In genomic region chr6:43957273-43957672, GRCh38 we compare ENCODE assay signal across 24 cellular contexts.
DNase-seq lines count a peak whose midpoint lies in the region; ATAC-seq, FAIRE-seq and TF ChIP-seq lines count a peak whose summit lies in the region.
"Had no signal": no experiment of that assay in that cellular context is flagged by ENCODE, and none has a peak within 500 bp of the region (broad histone marks: within the 10 kb centered on the region; RNA-seq: fewer than 3 reads in every experiment).

No MANE protein-coding gene starts in this region.

- no peak overlapping the region for H3K9ac ChIP-seq in keratinocyte (ENCODE audit: control insufficient read depth, extremely low read depth, insufficient read depth, low read length)
- H3K9ac ChIP-seq: BLaER1 treated with 17β-estradiol and CSF1 and Interleukin-3, amounts not matched to agents 10 nM and 100 nM had no signal

- H2AFZ ChIP-seq in keratinocyte (ENCODE audit: control insufficient read depth, low read length): no peak overlapping the region

- H3K4me3 ChIP-seq in keratinocyte (ENCODE audit: control insufficient read depth in 2 of 3, extremely low read depth in 1 of 3, insufficient read depth in 2 of 3, low read depth in 1 of 3, low read length in 3 of 3) (no peak overlapping the region), small intestine (ENCODE audit: low read depth in 1 of 2, low read length in 2 of 2) (no peak overlapping the region)
- H3K4me3 ChIP-seq: A549; BLaER1 treated with 17β-estradiol and CSF1 and Interleukin-3, amounts not matched to agents 10 nM and 100 nM; GM12878; HAP-1 had no signal

- H3K9me3 Mint-ChIP-seq in mesothelial cell of epicardium: peaks cover 21% of the 10 kb centered on the region

- no peaks in the 10 kb centered on the region for H3K9me1 ChIP-seq in keratinocyte (ENCODE audit: control insufficient read depth, extremely low read depth, insufficient read depth, low read length)

- H3K4me1 Mint-ChIP-seq in mesothelial cell of epicardium: no peaks in the 10 kb centered on the region
- H3K4me1 Mint-ChIP-seq: CD8-positive, alpha-beta memory T cell had no signal

- no peak overlapping the region for H3K4me3 Mint-ChIP-seq in mesothelial cell of epicardium
- H3K4me3 Mint-ChIP-seq: CD14-positive monocyte; CD4-positive, alpha-beta T cell; CD8-positive, alpha-beta memory T cell; HFFc6 had no signal

- H3K27ac Mint-ChIP-seq in mesothelial cell of epicardium: no peak overlapping the region
- H3K27ac Mint-ChIP-seq: CD14-positive monocyte; CD4-positive, alpha-beta T cell; CD8-positive, alpha-beta memory T cell; HFFc6 had no signal

- peaks cover 2% of the 10 kb centered on the region for H3K36me3 Mint-ChIP-seq in mesothelial cell of epicardium
- H3K36me3 Mint-ChIP-seq: CD14-positive monocyte had no signal

- no peaks in the 10 kb centered on the region for H3K27me3 ChIP-seq in keratinocyte (ENCODE audit: control insufficient read depth, extremely low read depth, insufficient read depth, low read length)
- H3K27me3 ChIP-seq in small intestine (ENCODE audit: control insufficient read depth in 2 of 2, insufficient read depth in 2 of 2, low read length in 2 of 2): no peaks in the 10 kb centered on the region
- H3K27me3 ChIP-seq: BE2C; BLaER1 treated with 17β-estradiol and CSF1 and Interleukin-3, amounts not matched to agents 10 nM and 100 nM had no signal

- no peaks in the 10 kb centered on the region for H4K20me1 ChIP-seq in keratinocyte (ENCODE audit: control insufficient read depth, extremely low read depth, insufficient read depth, low read length)
- H4K20me1 ChIP-seq: BLaER1 treated with 17β-estradiol and CSF1 and Interleukin-3, amounts not matched to agents 10 nM and 100 nM had no signal

- dilution Hi-C loops in keratinocyte (cut with MboI; ENCODE audit: extremely low pct_ligation_motif_present, low sequenced_read_pairs): no loop called here

- H3K9me3 ChIP-seq in keratinocyte (ENCODE audit: control insufficient read depth, low read depth, low read length) (no peaks in the 10 kb centered on the region), small intestine (ENCODE audit: control insufficient read depth, low read depth) (no peaks in the 10 kb centered on the region)
- H3K9me3 ChIP-seq: BE2C, HAP-1 had no signal

- H3K4me1 ChIP-seq in keratinocyte (ENCODE audit: control insufficient read depth, extremely low read depth, insufficient read depth, low read length) (no peaks in the 10 kb centered on the region), small intestine (ENCODE audit: control insufficient read depth in 2 of 2, insufficient read depth in 1 of 2, low read depth in 1 of 2, low read length in 1 of 2) (no peaks in the 10 kb centered on the region)
- H3K4me1 ChIP-seq: A549, HAP-1 had no signal

- H3K4me2 ChIP-seq in keratinocyte (ENCODE audit: control insufficient read depth, extremely low read depth, insufficient read depth, low read depth, low read length): no peak overlapping the region
- H3K4me2 ChIP-seq: A549; BLaER1 treated with 17β-estradiol and CSF1 and Interleukin-3, amounts not matched to agents 10 nM and 100 nM had no signal

- DNase-seq in DMS53 (lab: John Stamatoyannopoulos, UW): peak; percentile 51
- DNase-seq in DMS53 treated with DMSO at 0.1 percent for 48 hours (lab: John Stamatoyannopoulos, UW; ENCODE audit: unreplicated experiment): no peak
- no peak for DNase-seq in keratinocyte (ENCODE audit: low read depth, low spot score)
- DNase-seq in small intestine: no peak
- DNase-seq in mesothelial cell of epicardium (ENCODE audit: low spot score in 2 of 2, unreplicated experiment in 2 of 2): no peak
- DNase-seq in epidermal melanocyte (ENCODE audit: insufficient read length, low spot score): no peak
- DNase-seq: 8988T; ACHN; AML-193; BE2C; CD4-positive, alpha-beta T cell; CD8-positive, alpha-beta memory T cell; DMS79; EL; GDM1; GOT3; HFFc6 had no signal

- WGBS in small intestine, 3 donors: 16 to 54% (median 19%) methylated on average over 3 of the region's 3 CpGs

- FAIRE-seq in keratinocyte (lab: Jason Lieb, UNC) (peak; percentile 9), small intestine (lab: Jason Lieb, UNC) (peak; percentile 47)
- FAIRE-seq: A549, GM12878, H54 had no signal

- no peak for ATAC-seq in GM18870 (IDR thresholded peaks at IDR 0.05; ENCODE audit: unreplicated experiment)
- ATAC-seq: A549, GM12878 had no signal

- peaks cover 13% of the 10 kb centered on the region for H3K27me3 Mint-ChIP-seq in mesothelial cell of epicardium (ENCODE audit: low read depth)

- H3K27ac ChIP-seq in keratinocyte (ENCODE audit: control insufficient read depth, insufficient read depth, low read length) (no peak overlapping the region), small intestine (ENCODE audit: low read depth in 1 of 2, low read length in 1 of 2) (no peak overlapping the region)
- H3K27ac ChIP-seq: A549; BLaER1 treated with 17β-estradiol and CSF1 and Interleukin-3, amounts not matched to agents 10 nM and 100 nM had no signal

- TF ChIP-seq CTCF in keratinocyte (optimal IDR thresholded peaks at IDR 0.05 in 1 of 3, IDR thresholded peaks at IDR 0.05 in 1 of 3, conservative IDR thresholded peaks at IDR 0.05 in 1 of 3; ENCODE audit: extremely low read depth in 1 of 3, insufficient read depth in 2 of 3, low read length in 3 of 3) (no peak), mesothelial cell of epicardium (IDR thresholded peaks at IDR 0.05; ENCODE audit: unreplicated experiment) (no peak)

- no peaks in the 10 kb centered on the region for H3K36me3 ChIP-seq in keratinocyte (ENCODE audit: control insufficient read depth in 2 of 2, extremely low read depth in 1 of 2, insufficient read depth in 2 of 2, low read length in 2 of 2)
- no peaks in the 10 kb centered on the region for H3K36me3 ChIP-seq in small intestine (ENCODE audit: control insufficient read depth in 2 of 2, insufficient read depth in 2 of 2, low read length in 2 of 2)
- H3K36me3 ChIP-seq: BE2C; BLaER1 treated with 17β-estradiol and CSF1 and Interleukin-3, amounts not matched to agents 10 nM and 100 nM; HAP-1 had no signal

- H3K79me2 ChIP-seq in keratinocyte (ENCODE audit: control insufficient read depth, insufficient read depth, low read length): no peaks in the 10 kb centered on the region
